In the genomic region with DNA sequence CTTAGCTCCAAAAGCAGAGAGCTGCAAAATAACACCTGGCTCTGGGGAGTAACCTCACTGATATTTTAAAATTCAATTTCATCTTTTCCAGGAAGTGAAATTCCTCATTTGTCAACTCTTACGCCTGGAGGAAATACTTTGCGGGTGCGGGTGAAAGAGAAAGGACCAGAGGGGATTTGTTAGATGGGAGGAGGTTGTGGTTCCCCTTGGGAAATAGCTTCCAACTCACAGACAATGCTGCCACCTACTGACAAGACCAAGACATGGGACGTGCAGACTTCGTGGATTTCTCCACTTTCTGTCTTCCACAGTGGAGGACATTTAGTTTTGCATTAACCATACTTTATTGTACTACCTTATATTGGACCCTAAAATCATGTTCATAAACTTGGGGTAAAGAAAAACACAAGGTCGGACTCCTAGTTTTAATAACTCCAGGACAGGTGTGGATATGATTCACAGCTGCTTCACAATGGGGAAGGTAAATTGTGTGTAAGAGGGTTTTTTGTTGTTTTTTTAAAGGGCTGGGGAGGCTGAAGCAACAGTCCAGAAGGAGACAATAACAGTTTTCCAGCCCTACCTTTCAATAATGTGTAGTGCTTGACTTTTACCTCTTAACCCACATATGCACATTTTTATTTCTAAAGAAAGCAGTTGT, we compare ENCODE assay signal across 8 cellular contexts.
A peak's percentile ranks its signal among the peaks of the same experiment; 100 is the strongest.
DNase-seq lines count a peak whose midpoint lies in the region; ATAC-seq and TF ChIP-seq lines count a peak whose summit lies in the region.

No MANE protein-coding gene starts in this region.

- H3K4me1 ChIP-seq in DOHH2 (ENCODE audit: control insufficient read depth, low read length), result peaks cover 17% of the 10 kb centered on the region

- peaks cover 10% of the 10 kb centered on the region; the same call in 1 of the 2 replicates for H3F3A ChIP-seq in DOHH2 (ENCODE audit: control insufficient read depth, insufficient read depth)

- ATAC-seq in HG02763 (IDR thresholded peaks at IDR 0.05; ENCODE audit: unreplicated experiment), result peak; percentile 66
- no peak for ATAC-seq in GM21515 (IDR thresholded peaks at IDR 0.05; ENCODE audit: unreplicated experiment)

- in situ Hi-C loops in T47D (cut with HindIII; ENCODE audit: low pct_unique_long_range_greater_than_20kb, low sequenced_read_pairs), result no loop called here

- peak; percentile 73 for DNase-seq in NCI-H2107 treated with DMSO at 0.1 percent for 48 hours (lab: John Stamatoyannopoulos, UW; ENCODE audit: unreplicated experiment)
- peak; percentile 47 for DNase-seq in UCSD-AML1 (lab: John Stamatoyannopoulos, UW; ENCODE audit: unreplicated experiment)
- peak; percentile 59 to 86 for DNase-seq in T47D (ENCODE audit: low read depth in 1 of 2, low spot score in 1 of 2)
- DNase-seq in islet precursor cell, result peak; percentile 81
- DNase-seq in stimulated activated CD4-positive, alpha-beta T cell treated with anti-CD3 and anti-CD28 coated beads, Interleukin-15, amount 100 ng/mL, for 24 hours, result peak; percentile 77

- H3K9me3 ChIP-seq in DOHH2 (ENCODE audit: control insufficient read depth, insufficient read depth, low read length), result no peaks in the 10 kb centered on the region

- peak overlapping the region; percentile 27; the same call in 1 of the 2 replicates for H3K4me3 ChIP-seq in DOHH2 (ENCODE audit: low read length)

- H3K27me3 ChIP-seq in DOHH2 (ENCODE audit: control insufficient read depth, low read length), result no peaks in the 10 kb centered on the region

- H3K27ac ChIP-seq in DOHH2 (ENCODE audit: low read depth, low read length), result no peak overlapping the region

- H3K4me2 ChIP-seq in DOHH2 (ENCODE audit: low read length), result peak overlapping the region; percentile 59

- H3K79me2 ChIP-seq in DOHH2 (ENCODE audit: control insufficient read depth, low read length), result peaks cover 10% of the 10 kb centered on the region

- H4K20me1 ChIP-seq in DOHH2 (ENCODE audit: control insufficient read depth, insufficient read depth, low read depth, low read length), result no peaks in the 10 kb centered on the region; the same call in 1 of the 2 replicates

- peak; percentile 86 for TF ChIP-seq CTCF in DOHH2 (IDR thresholded peaks at IDR 0.05; ENCODE audit: low read depth, low read length, poor library complexity, severe bottlenecking)

- peaks cover 6% of the 10 kb centered on the region; the same call in 1 of the 2 replicates for H3K36me3 ChIP-seq in DOHH2 (ENCODE audit: control insufficient read depth, low read length)

- H3K9me2 ChIP-seq in DOHH2 (replicated peaks; ENCODE audit: control insufficient read depth, low read length), result no peaks in the 10 kb centered on the region
